In the genomic region with DNA sequence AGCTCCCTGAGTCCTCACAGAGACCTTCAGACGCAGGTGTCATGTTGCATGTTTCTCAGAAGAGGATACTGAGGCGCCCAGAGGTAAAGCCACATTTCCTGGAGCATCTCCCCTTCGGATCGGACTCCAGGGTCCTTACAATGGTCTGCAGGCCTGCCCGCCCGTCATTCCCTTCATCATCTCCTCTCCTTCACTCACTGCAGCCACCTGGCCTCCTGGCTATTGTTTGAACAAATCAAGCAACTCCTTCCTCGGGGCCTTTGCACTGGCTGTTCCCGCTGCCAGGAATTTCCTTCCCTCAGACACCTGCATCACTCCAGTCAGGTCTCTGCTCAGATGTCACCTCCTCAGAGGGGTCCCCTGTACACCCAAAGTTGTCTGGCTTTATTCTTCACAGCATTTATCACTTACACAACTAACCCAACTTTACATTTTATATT, we compare ENCODE assay signal across 18 cellular contexts. TPM values are rescaled to one million over a fixed set of nuclear protein-coding genes. Genes with fewer than 3 reads are reported as not detected.
A peak's percentile ranks its signal among the peaks of the same experiment; 100 is the strongest.
DNase-seq lines count a peak whose midpoint lies in the region; ATAC-seq and TF ChIP-seq lines count a peak whose summit lies in the region.
"Had no signal": no experiment of that assay in that cellular context is flagged by ENCODE, and none has a peak within 500 bp of the region (broad histone marks: within the 10 kb centered on the region; RNA-seq: fewer than 3 reads in every experiment).

No MANE protein-coding gene starts in this region.

- POLR2A ChIA-PET in OCI-LY7 (lab: Charles Lee), result no interaction called here

- intact Hi-C loops in spleen (cut with DNase I; ENCODE audit: low total_unique reads), result no loop called here
- intact Hi-C loops in OCI-LY7 (cut with micrococcal nuclease; ENCODE audit: unreplicated experiment), result no loop called here

- peak overlapping the region; percentile 79; the same call in 1 of the 2 replicates for H3K9ac ChIP-seq in iPS-20b (ENCODE audit: low read depth, low read length)

- DNase-seq in NCI-H510A treated with DMSO at 0.1 percent for 48 hours (lab: John Stamatoyannopoulos, UW) (peak; percentile 20), NCI-H510A (lab: John Stamatoyannopoulos, UW) (no peak), spleen (no peak), OCI-LY7 (ENCODE audit: low spot score) (no peak), C1 segment of cervical spinal cord (lab: John Stamatoyannopoulos, UW) (no peak)
- DNase-seq: activated CD4-positive, alpha-beta T cell treated with anti-CD3 and anti-CD28 coated beads for 36 hours; activated CD8-positive, alpha-beta memory T cell treated with anti-CD3 and anti-CD28 coated beads, Interleukin-2, amount 50 U/mL, for 4 hours; activated gamma-delta T cell; CD4-positive, alpha-beta T cell; NCI-H82 had no signal

- no peak overlapping the region for H3K4me2 ChIP-seq in OCI-LY7 (ENCODE audit: low read length)

- H3K9me3 ChIP-seq in iPS-20b (ENCODE audit: insufficient read depth, low read depth, low read length), result peaks cover 10% of the 10 kb centered on the region
- peaks cover 0 to 17% (median 16%) of the 10 kb centered on the region in 8 donors for H3K9me3 ChIP-seq in spleen
- peaks cover 10% of the 10 kb centered on the region; the same call in 1 of the 2 replicates for H3K9me3 ChIP-seq in OCI-LY7 (ENCODE audit: low read length)

- TF ChIP-seq POLR2A in spleen (IDR thresholded peaks at IDR 0.05), result no peak

- TF ChIP-seq CTCF in VCaP (conservative IDR thresholded peaks at IDR 0.05) (no peak), spleen (IDR thresholded peaks at IDR 0.05 in 8 of 11, conservative IDR thresholded peaks at IDR 0.05 in 3 of 11) (no peak), OCI-LY7 (conservative IDR thresholded peaks at IDR 0.05; ENCODE audit: low read length) (no peak)

- H3K27me3 ChIP-seq in iPS-20b (ENCODE audit: insufficient read depth, low read length) (no peaks in the 10 kb centered on the region), spleen (replicated peaks in 1 of 7) (no peaks in the 10 kb centered on the region)
- H3K27me3 ChIP-seq: tibial nerve had no signal

- CTCF ChIA-PET in OCI-LY7 (lab: Charles Lee; ENCODE audit: unreplicated experiment), result no interaction called here

- ATAC-seq in GM21619 (IDR thresholded peaks at IDR 0.05; ENCODE audit: unreplicated experiment), result no peak
- ATAC-seq: activated CD4-positive, alpha-beta T cell treated with anti-CD3 and anti-CD28 coated beads for 36 hours had no signal

- no TSS peak for BruUV-seq in OCI-LY7 (replicated peaks; lab: Mats Ljungman, UMichigan)

- H3K36me3 ChIP-seq in iPS-20b (ENCODE audit: insufficient read depth, low read depth, low read length) (no peaks in the 10 kb centered on the region), spleen (peaks cover 0 to 5% (median 0%) of the 10 kb centered on the region in 6 donors), OCI-LY7 (ENCODE audit: insufficient read depth, low read length) (no peaks in the 10 kb centered on the region)
- H3K36me3 ChIP-seq: tibial nerve had no signal

- H3K79me2 ChIP-seq in OCI-LY7 (ENCODE audit: insufficient read depth, low read depth, low read length), result no peaks in the 10 kb centered on the region

- H3K4me1 ChIP-seq in iPS-20b (ENCODE audit: insufficient read depth, low read length), result peaks cover 11% of the 10 kb centered on the region; the same call in 1 of the 2 replicates
- H3K4me1 ChIP-seq in spleen, result peaks cover 27 to 73% (median 54%) of the 10 kb centered on the region in 6 donors
- peaks cover 34% of the 10 kb centered on the region for H3K4me1 ChIP-seq in OCI-LY7 (ENCODE audit: insufficient read depth, low read length, poor library complexity, severe bottlenecking)

- H3K27ac ChIP-seq in VCaP, result peak overlapping the region; percentile 97
- H3K27ac ChIP-seq in iPS-20b (ENCODE audit: low read length), result peak overlapping the region; percentile 76
- H3K27ac ChIP-seq in spleen, result peak overlapping the region in 6 of 8 donors; percentile 22 to 90 (median 84)
- H3K27ac ChIP-seq in OCI-LY7 (ENCODE audit: low read depth, low read length, poor library complexity, severe bottlenecking), result no peak overlapping the region

- no peak overlapping the region; the same call in 1 of the 2 replicates for H3K4me3 ChIP-seq in iPS-20b (ENCODE audit: low read length)
- no peak overlapping the region for H3K4me3 ChIP-seq in spleen
- H3K4me3 ChIP-seq in OCI-LY7 (ENCODE audit: low read depth, low read length, poor library complexity, severe bottlenecking), result no peak overlapping the region
- H3K4me3 ChIP-seq: tibial nerve had no signal

- H3K9me2 ChIP-seq in OCI-LY7 (ENCODE audit: insufficient read depth, low read length), result no peaks in the 10 kb centered on the region

- no peak overlapping the region for H2AFZ ChIP-seq in OCI-LY7 (ENCODE audit: low read length)

- H4K20me1 ChIP-seq in OCI-LY7 (ENCODE audit: insufficient read depth, low read length), result no peaks in the 10 kb centered on the region

- 69 to 83% (median 74%) methylated on average over 6 to 8 of the region's 8 CpGs for WGBS in spleen, 5 donors

RNA-seq across cellular contexts. Expression of gene CEACAM16, which starts 20.3 kb away (rescaled TPM):
- total RNA-seq in spleen (not detected), OCI-LY7 (2022) (not detected in 2 replicates)
- polyA plus RNA-seq in spleen, result not detected
- not detected in 2 replicates for total RNA-seq in OCI-LY7 (2014; rRNA removed; shearing (Covaris generic))
- total RNA-seq: A172; activated CD4-positive, alpha-beta T cell treated with anti-CD3 and anti-CD28 coated beads for 36 hours; CD4-positive, alpha-beta T cell; glomerular endothelial cell; osteocyte; smooth muscle cell; tibial nerve had no signal
- polyA plus RNA-seq: smooth muscle cell had no signal

RNA-seq across cellular contexts. Expression of gene BCL3, which starts 29.2 kb away (rescaled TPM):
- total RNA-seq in spleen, result 100 to 1,000 TPM in 4 of 7 donors, 10 to 100 TPM in 3; 64.3 to 229 (median 145) TPM
- 10 to 100 TPM; 26.5 to 56.7 (median 37.7) TPM for polyA plus RNA-seq in spleen
- 5.8 and 10.2 TPM in 2 replicates for total RNA-seq in OCI-LY7 (2014; rRNA removed; shearing (Covaris generic))
- 18.6 and 22.9 TPM in 2 replicates for total RNA-seq in OCI-LY7 (2022)

RNA-seq across cellular contexts. Expression of gene CEACAM19, which starts 48.0 kb away (rescaled TPM):
- total RNA-seq in spleen, result 1 to 10 TPM; 2.3 to 6.8 (median 4.3) TPM
- polyA plus RNA-seq in spleen, result 1 to 10 TPM; 1.0 to 3.9 (median 3.5) TPM
- not detected in 2 replicates for total RNA-seq in OCI-LY7 (2014; rRNA removed; shearing (Covaris generic))
- not detected in 2 replicates for total RNA-seq in OCI-LY7 (2022)
- total RNA-seq: A172 had no signal

RNA-seq across cellular contexts. Expression of gene CBLC, which starts 58.4 kb away (rescaled TPM):
- not detected for total RNA-seq in spleen
- not detected for polyA plus RNA-seq in spleen
- not detected in 2 replicates for total RNA-seq in OCI-LY7 (2014; rRNA removed; shearing (Covaris generic))
- not detected in 2 replicates for total RNA-seq in OCI-LY7 (2022)
- total RNA-seq: A172; activated CD4-positive, alpha-beta T cell treated with anti-CD3 and anti-CD28 coated beads for 36 hours; CD4-positive, alpha-beta T cell; glomerular endothelial cell; osteocyte; tibial nerve had no signal
